In the genomic region with DNA sequence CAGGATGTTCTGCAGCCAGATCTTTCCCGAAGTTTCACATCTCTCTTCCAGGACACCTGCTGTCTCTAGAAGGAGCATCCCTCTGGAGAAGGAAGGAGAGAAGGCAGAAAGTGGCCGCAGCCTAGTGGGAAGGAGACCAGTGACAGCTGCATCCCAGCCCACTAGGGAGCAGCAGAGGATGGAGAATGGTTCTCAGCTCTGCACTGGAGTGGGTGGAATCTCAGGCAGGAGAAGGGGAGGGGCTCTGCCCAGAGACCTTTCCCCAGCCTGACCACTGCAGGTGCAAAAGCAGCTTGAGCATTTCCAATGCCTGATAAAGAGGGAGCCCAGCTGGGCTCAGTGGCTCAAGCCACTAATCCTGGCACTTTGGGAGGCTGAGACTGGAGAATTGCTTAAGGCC, we compare ENCODE assay signal across 9 cellular contexts. TPM values are rescaled to one million over a fixed set of nuclear protein-coding genes. Genes with fewer than 3 reads are reported as not detected.
DNase-seq lines count a peak whose midpoint lies in the region; ATAC-seq and TF ChIP-seq lines count a peak whose summit lies in the region.
"Had no signal": no experiment of that assay in that cellular context is flagged by ENCODE, and none has a peak within 500 bp of the region (broad histone marks: within the 10 kb centered on the region; RNA-seq: fewer than 3 reads in every experiment).

No MANE protein-coding gene starts in this region.

- H3K4me1 ChIP-seq in adipocyte (ENCODE audit: control insufficient read depth, insufficient read depth, low read length) = peaks cover 13% of the 10 kb centered on the region

- no peak overlapping the region for H3K9ac ChIP-seq in adipocyte (ENCODE audit: low read length)

- no peaks in the 10 kb centered on the region for H3K36me3 ChIP-seq in adipocyte (ENCODE audit: control insufficient read depth, insufficient read depth, low read length, severe bottlenecking)

- H3K9me3 ChIP-seq in adipocyte (ENCODE audit: control insufficient read depth, low read length) = peaks cover 5% of the 10 kb centered on the region

- TF ChIP-seq CTCF in GM20000 (IDR thresholded peaks at IDR 0.05; ENCODE audit: extremely low read depth, missing control alignments) = peak; percentile 16

- intact Hi-C loops in left cardiac atrium (cut with DNase I) = loop anchor here (2.0 to 5.0 kb wide), 6 partner anchors 60 to 410 kb away; partner anchors contain the start of gene FRS3 (in 1 of the 2)

- ATAC-seq in left cardiac atrium (peak; percentile 67 to 73), HG03469 (IDR thresholded peaks at IDR 0.05; ENCODE audit: unreplicated experiment) (no peak)

- DNase-seq in A172 (ENCODE audit: low spot score) (peak; percentile 63), GM20000 (ENCODE audit: low spot score) (peak; percentile 48), NCI-H2171 treated with DMSO at 0.1 percent for 48 hours (lab: John Stamatoyannopoulos, UW) (peak; percentile 69), adipocyte (ENCODE audit: low read depth) (peak; percentile 71), left cardiac atrium (peak; percentile 44), skeletal muscle cell (ENCODE audit: low read depth) (peak; percentile 7), KG1 (lab: John Stamatoyannopoulos, UW) (no peak)
- DNase-seq: activated naive CD8-positive, alpha-beta T cell treated with anti-CD3 and anti-CD28 coated beads, Interleukin-2, amount 10 ng/mL, durations not matched to agents 7 days and 5 days had no signal

- peaks cover 65% of the 10 kb centered on the region for H3K27me3 ChIP-seq in adipocyte (replicated peaks; ENCODE audit: control insufficient read depth, insufficient read depth, low read length)

- H3K4me3 ChIP-seq in adipocyte (ENCODE audit: low read length) (no peak overlapping the region), skeletal muscle cell (ENCODE audit: low read depth, low read length) (no peak overlapping the region)

RNA-seq across cellular contexts. Expression of gene NCR2, which starts 32.3 kb away (rescaled TPM):
- total RNA-seq in A172 (2014; rRNA removed; shearing (Covaris generic)) = not detected in 2 replicates
- total RNA-seq in left cardiac atrium = not detected
